1 cellular context compared by ENCODE assay signal in the genomic region with DNA sequence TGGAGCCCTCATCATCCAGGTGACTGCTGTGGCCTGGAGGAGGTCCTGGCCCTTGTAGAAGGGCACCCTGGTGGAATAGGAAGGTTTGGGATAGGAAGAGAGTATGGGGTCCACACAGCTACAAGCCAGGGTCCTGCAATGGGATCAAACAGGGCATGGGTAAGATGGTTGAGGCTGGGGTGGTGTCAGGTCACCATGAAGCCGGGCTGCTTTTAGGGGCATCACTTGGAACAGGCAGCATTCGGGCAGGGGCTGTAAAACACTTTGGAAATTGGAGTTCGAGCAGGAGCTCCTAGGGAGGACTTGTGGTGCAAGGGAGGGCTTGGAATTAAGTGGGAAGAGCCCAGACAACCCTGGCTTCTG.
TF ChIP-seq lines count a peak whose summit lies in the region.

No MANE protein-coding gene starts in this region.

TF ChIP-seq in liver, 16 proteins besides CTCF, POLR2A, EP300 and RAD21 (continued from another document):
- TF ChIP-seq, protein P1, sequence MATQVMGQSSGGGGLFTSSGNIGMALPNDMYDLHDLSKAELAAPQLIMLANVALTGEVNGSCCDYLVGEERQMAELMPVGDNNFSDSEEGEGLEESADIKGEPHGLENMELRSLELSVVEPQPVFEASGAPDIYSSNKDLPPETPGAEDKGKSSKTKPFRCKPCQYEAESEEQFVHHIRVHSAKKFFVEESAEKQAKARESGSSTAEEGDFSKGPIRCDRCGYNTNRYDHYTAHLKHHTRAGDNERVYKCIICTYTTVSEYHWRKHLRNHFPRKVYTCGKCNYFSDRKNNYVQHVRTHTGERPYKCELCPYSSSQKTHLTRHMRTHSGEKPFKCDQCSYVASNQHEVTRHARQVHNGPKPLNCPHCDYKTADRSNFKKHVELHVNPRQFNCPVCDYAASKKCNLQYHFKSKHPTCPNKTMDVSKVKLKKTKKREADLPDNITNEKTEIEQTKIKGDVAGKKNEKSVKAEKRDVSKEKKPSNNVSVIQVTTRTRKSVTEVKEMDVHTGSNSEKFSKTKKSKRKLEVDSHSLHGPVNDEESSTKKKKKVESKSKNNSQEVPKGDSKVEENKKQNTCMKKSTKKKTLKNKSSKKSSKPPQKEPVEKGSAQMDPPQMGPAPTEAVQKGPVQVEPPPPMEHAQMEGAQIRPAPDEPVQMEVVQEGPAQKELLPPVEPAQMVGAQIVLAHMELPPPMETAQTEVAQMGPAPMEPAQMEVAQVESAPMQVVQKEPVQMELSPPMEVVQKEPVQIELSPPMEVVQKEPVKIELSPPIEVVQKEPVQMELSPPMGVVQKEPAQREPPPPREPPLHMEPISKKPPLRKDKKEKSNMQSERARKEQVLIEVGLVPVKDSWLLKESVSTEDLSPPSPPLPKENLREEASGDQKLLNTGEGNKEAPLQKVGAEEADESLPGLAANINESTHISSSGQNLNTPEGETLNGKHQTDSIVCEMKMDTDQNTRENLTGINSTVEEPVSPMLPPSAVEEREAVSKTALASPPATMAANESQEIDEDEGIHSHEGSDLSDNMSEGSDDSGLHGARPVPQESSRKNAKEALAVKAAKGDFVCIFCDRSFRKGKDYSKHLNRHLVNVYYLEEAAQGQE (IDR thresholded peaks at IDR 0.05), result no peak
- no peak for TF ChIP-seq HNF4A (conservative IDR thresholded peaks at IDR 0.05)
- no peak for TF ChIP-seq GABPA (IDR thresholded peaks at IDR 0.05 in 1 of 2, conservative IDR thresholded peaks at IDR 0.05 in 1 of 2)
- no peak for TF ChIP-seq FOXA1 (IDR thresholded peaks at IDR 0.05)
- TF ChIP-seq FOXA2 (IDR thresholded peaks at IDR 0.05), result no peak
- TF ChIP-seq YY1 (IDR thresholded peaks at IDR 0.05), result no peak
- TF ChIP-seq SP1 (IDR thresholded peaks at IDR 0.05), result no peak
- TF ChIP-seq NR2F2 (IDR thresholded peaks at IDR 0.05), result no peak
- TF ChIP-seq HNF4G (IDR thresholded peaks at IDR 0.05), result no peak
- no peak for TF ChIP-seq RXRA (IDR thresholded peaks at IDR 0.05)
- TF ChIP-seq JUND (IDR thresholded peaks at IDR 0.05), result no peak
